ENCODE assay signal across 17 cellular contexts in genomic region chr4:126812076-126812475, GRCh38.
A peak's percentile ranks its signal among the peaks of the same experiment; 100 is the strongest.
DNase-seq lines count a peak whose midpoint lies in the region; ATAC-seq and TF ChIP-seq lines count a peak whose summit lies in the region.
"Had no signal": no experiment of that assay in that cellular context is flagged by ENCODE, and none has a peak within 500 bp of the region (broad histone marks: within the 10 kb centered on the region; RNA-seq: fewer than 3 reads in every experiment).

No MANE protein-coding gene starts in this region.

- peak overlapping the region; percentile 32 for H2AFZ ChIP-seq in HCT116 (ENCODE audit: low read depth, low read length, poor library complexity, severe bottlenecking)
- H2AFZ ChIP-seq: GM23248 had no signal

- POLR2A ChIA-PET in HCT116 (lab: Charles Lee): no interaction called here

- CTCF ChIA-PET in HCT116 (lab: Charles Lee): no interaction called here

- H3K27ac ChIP-seq in HCT116 (ENCODE audit: low read depth, low read length): no peak overlapping the region
- H3K27ac ChIP-seq: BLaER1, GM23248, HL-60 had no signal

- ATAC-seq in HCT116: no peak
- no peak for ATAC-seq in HG02642 (IDR thresholded peaks at IDR 0.05; ENCODE audit: poor library complexity, unreplicated experiment)

- H4K20me1 ChIP-seq in HCT116 (ENCODE audit: insufficient read depth): no peaks in the 10 kb centered on the region
- H4K20me1 ChIP-seq: BLaER1 had no signal

- H3K36me3 Mint-ChIP-seq in chondrocyte (ENCODE audit: low read depth) (peaks cover 1% of the 10 kb centered on the region), type B pancreatic cell (no peaks in the 10 kb centered on the region)
- H3K36me3 Mint-ChIP-seq: CD14-positive monocyte; CD4-positive, alpha-beta memory T cell had no signal

- H3K9me3 ChIP-seq in HCT116 (ENCODE audit: control insufficient read depth in 1 of 2, insufficient read depth in 1 of 2, low read depth in 1 of 2, low read length in 2 of 2): no peaks in the 10 kb centered on the region
- H3K9me3 ChIP-seq: BLaER1 had no signal

- no peaks in the 10 kb centered on the region for H3K79me2 ChIP-seq in HCT116 (ENCODE audit: insufficient read depth, low read length)

- DNase-seq in HCT116 (ENCODE audit: low read depth, low spot score) (no peak), chondrocyte (ENCODE audit: low spot score) (no peak), epithelial cell of proximal tubule (ENCODE audit: low read depth) (no peak), type B pancreatic cell (ENCODE audit: extremely low spot score, unreplicated experiment) (no peak), SKM-1 treated with dmso at 0.1 percent for 144 hours (lab: John Stamatoyannopoulos, UW; ENCODE audit: unreplicated experiment) (no peak), NCI-H526 (lab: John Stamatoyannopoulos, UW) (no peak)
- DNase-seq: 8988T; CD4-positive, alpha-beta memory T cell; DMS153; DMS79; GDM1; GM23248; HCEC 1CT had no signal

- no peak for TF ChIP-seq POLR2A in HCT116 (IDR thresholded peaks at IDR 0.05; ENCODE audit: borderline replicate concordance, extremely low read depth, insufficient read depth, insufficient read length)

- intact Hi-C loops in HCT116 (cut with micrococcal nuclease): no loop called here

- TF ChIP-seq CTCF in HCT116 (IDR thresholded peaks at IDR 0.05 in 2 of 3, conservative IDR thresholded peaks at IDR 0.05 in 1 of 3; ENCODE audit: borderline replicate concordance in 1 of 3, insufficient read depth in 1 of 3, low read depth in 2 of 3, low read length in 2 of 3): 0 out of 6 replicates have a peak, but pooled peaks of 1 of the 3 experiments have one; percentile 7
- peak; percentile 13 for TF ChIP-seq CTCF in chondrocyte (IDR thresholded peaks at IDR 0.05)
- peak; percentile 13 for TF ChIP-seq CTCF in epithelial cell of proximal tubule (conservative IDR thresholded peaks at IDR 0.05; ENCODE audit: low read depth, low read length)
- TF ChIP-seq CTCF in type B pancreatic cell (conservative IDR thresholded peaks at IDR 0.05): peak; percentile 57

- H3K4me1 Mint-ChIP-seq in chondrocyte (ENCODE audit: low read depth) (peaks cover 9% of the 10 kb centered on the region), type B pancreatic cell (ENCODE audit: unreplicated experiment) (no peaks in the 10 kb centered on the region)
- H3K4me1 Mint-ChIP-seq: CD14-positive monocyte; CD4-positive, alpha-beta memory T cell had no signal

- H3K27me3 Mint-ChIP-seq in chondrocyte (ENCODE audit: low read depth): no peaks in the 10 kb centered on the region
- no peaks in the 10 kb centered on the region for H3K27me3 Mint-ChIP-seq in type B pancreatic cell
- H3K27me3 Mint-ChIP-seq: CD4-positive, alpha-beta memory T cell had no signal

- no peak overlapping the region for H3K4me3 Mint-ChIP-seq in chondrocyte (ENCODE audit: unreplicated experiment)
- H3K4me3 Mint-ChIP-seq in type B pancreatic cell: no peak overlapping the region
- H3K4me3 Mint-ChIP-seq: CD14-positive monocyte; CD4-positive, alpha-beta memory T cell had no signal

- no peaks in the 10 kb centered on the region for H3K4me1 ChIP-seq in HCT116 (ENCODE audit: control insufficient read depth in 1 of 2, insufficient read depth in 2 of 2, low read length in 2 of 2)
- H3K4me1 ChIP-seq: BLaER1 had no signal

- H3K27me3 ChIP-seq in HCT116 (ENCODE audit: insufficient read depth, low read length): no peaks in the 10 kb centered on the region
- H3K27me3 ChIP-seq: BLaER1 had no signal

- no peak overlapping the region for H3K4me2 ChIP-seq in HCT116 (ENCODE audit: low read length)
- H3K4me2 ChIP-seq: BLaER1 had no signal

- H3K9me3 Mint-ChIP-seq in chondrocyte (ENCODE audit: low read depth) (peaks cover 8% of the 10 kb centered on the region), type B pancreatic cell (peaks cover 6% of the 10 kb centered on the region)

- no peaks in the 10 kb centered on the region for H3K36me3 ChIP-seq in HCT116 (ENCODE audit: control insufficient read depth in 1 of 2, insufficient read depth in 2 of 2, low read length in 2 of 2)
- H3K36me3 ChIP-seq: BLaER1 had no signal

- no TSS peak for BruUV-seq in HCT116 (replicated peaks; lab: Mats Ljungman, UMichigan)

- H3K27ac Mint-ChIP-seq in chondrocyte (ENCODE audit: unreplicated experiment) (no peak overlapping the region), type B pancreatic cell (no peak overlapping the region)
- H3K27ac Mint-ChIP-seq: CD14-positive monocyte; CD4-positive, alpha-beta memory T cell had no signal

- no peak for TF ChIP-seq RAD21 in HCT116 (IDR thresholded peaks at IDR 0.05; ENCODE audit: low read depth)

- no peak overlapping the region for H3K9ac ChIP-seq in HCT116 (ENCODE audit: low read length)
- H3K9ac ChIP-seq: BLaER1, GM23248 had no signal

- no peak overlapping the region for H3K4me3 ChIP-seq in HCT116 (replicated peaks in 1 of 2; ENCODE audit: low read depth in 1 of 2, low read length in 2 of 2)
- no peak overlapping the region for H3K4me3 ChIP-seq in epithelial cell of proximal tubule (ENCODE audit: low read depth, low read length)
- H3K4me3 ChIP-seq: BLaER1, GM23248 had no signal

- RAD21 ChIA-PET in HCT116 (lab: Charles Lee; ENCODE audit: low non-redundant PET in 1 of 2, low total read pairs in 2 of 2, uncharacterized antibody in 2 of 2, unreplicated experiment in 2 of 2): no interaction called here

- no peaks in the 10 kb centered on the region for H3K9me2 ChIP-seq in HCT116 (ENCODE audit: insufficient read depth)

TF ChIP-seq in HCT116, 20 proteins besides CTCF, POLR2A, EP300 and RAD21:
- TF ChIP-seq SP1 (IDR thresholded peaks at IDR 0.05; ENCODE audit: low read depth) (no peak), EZH2phosphoT487 (IDR thresholded peaks at IDR 0.05; ENCODE audit: borderline replicate concordance) (no peak), SRF (IDR thresholded peaks at IDR 0.05; ENCODE audit: low read depth) (no peak), SIN3A (IDR thresholded peaks at IDR 0.05; ENCODE audit: low read depth) (no peak), FOSL1 (IDR thresholded peaks at IDR 0.05; ENCODE audit: low read depth) (no peak), CEBPB (IDR thresholded peaks at IDR 0.05; ENCODE audit: low read depth) (no peak), ATF3 (IDR thresholded peaks at IDR 0.05) (no peak), ZNF274 (IDR thresholded peaks at IDR 0.05; ENCODE audit: low read depth, low read length) (no peak), CBX3 (IDR thresholded peaks at IDR 0.05; ENCODE audit: low read depth) (no peak), POLR2AphosphoS5 (IDR thresholded peaks at IDR 0.05; ENCODE audit: low read depth, low read length) (no peak), REST (IDR thresholded peaks at IDR 0.05; ENCODE audit: low read depth) (no peak), ZBTB33 (IDR thresholded peaks at IDR 0.05; ENCODE audit: extremely low read depth, insufficient replicate concordance, low read length) (no peak), MAX (IDR thresholded peaks at IDR 0.05) (no peak), EGR1 (IDR thresholded peaks at IDR 0.05; ENCODE audit: low read depth) (no peak)
